Comparison of ENCODE assay signal across 9 cellular contexts in the genomic region with DNA sequence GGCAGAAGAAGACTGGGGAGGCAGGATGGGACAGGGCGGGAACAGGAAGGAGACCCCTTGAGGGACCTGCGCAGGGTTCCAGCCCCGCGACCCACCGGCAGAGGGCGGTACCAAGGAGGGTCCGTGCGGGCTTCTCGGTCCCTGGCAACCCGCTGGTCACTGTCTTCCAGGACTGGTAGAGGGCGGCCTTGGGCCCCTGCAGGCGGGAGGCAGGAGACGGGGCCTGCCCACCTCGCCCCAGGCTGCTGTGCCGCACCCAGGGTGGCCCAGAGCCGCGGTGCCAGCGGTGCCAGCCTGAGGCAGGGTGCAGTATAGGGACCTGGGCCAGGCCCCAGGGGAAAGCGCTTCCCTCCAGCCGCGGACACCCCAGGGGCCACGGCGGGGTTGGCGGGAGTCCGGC. TPM values are rescaled to one million over a fixed set of nuclear protein-coding genes. Genes with fewer than 3 reads are reported as not detected.
DNase-seq lines count a peak whose midpoint lies in the region; ATAC-seq, FAIRE-seq and TF ChIP-seq lines count a peak whose summit lies in the region.
"Had no signal": no experiment of that assay in that cellular context is flagged by ENCODE, and none has a peak within 500 bp of the region (broad histone marks: within the 10 kb centered on the region; RNA-seq: fewer than 3 reads in every experiment).

No MANE protein-coding gene starts in this region.

- no peaks in the 10 kb centered on the region for H3K9me3 ChIP-seq in esophagus squamous epithelium

- TF ChIP-seq CTCF in esophagus squamous epithelium (IDR thresholded peaks at IDR 0.05) (peak; percentile 20 to 46 (median 37)), neural crest cell (conservative IDR thresholded peaks at IDR 0.05) (peak; percentile 64)

- H3K27me3 ChIP-seq in esophagus squamous epithelium: peaks cover 0 to 12% (median 0%) of the 10 kb centered on the region in 4 donors

- H3K36me3 ChIP-seq in esophagus squamous epithelium: no peaks in the 10 kb centered on the region

- no peak overlapping the region for H3K4me3 Mint-ChIP-seq in neural crest cell

- 14 to 20% methylated on average over 1 to 14 of the region's 25 CpGs for WGBS in esophagus squamous epithelium, 2 donors

- no peaks in the 10 kb centered on the region for H3K27me3 Mint-ChIP-seq in neural crest cell (ENCODE audit: low read depth)

- intact Hi-C loops in esophagus squamous epithelium (cut with DNase I): no loop called here

- DNase-seq in activated T-cell treated with anti-CD3 and anti-CD28 coated beads for 1 hour (ENCODE audit: low read depth) (peak; percentile 47), esophagus squamous epithelium (lab: John Stamatoyannopoulos, UW) (no peak), neural crest cell (ENCODE audit: low read depth, low spot score) (peak; percentile 55), dedifferentiated amniotic fluid mesenchymal stem cell (ENCODE audit: extremely low spot score) (no peak), KG1 (lab: John Stamatoyannopoulos, UW) (no peak), H54 (ENCODE audit: insufficient read length, low spot score) (no peak)
- DNase-seq in stimulated activated naive CD8-positive, alpha-beta T cell treated with anti-CD3 and anti-CD28 coated beads, Interleukin-15, Interleukin-2, amounts not matched to agents 100 U/mL and 50 U/mL, for 24 hours: peak; percentile 79

- peaks cover 3% of the 10 kb centered on the region for H3K4me1 Mint-ChIP-seq in neural crest cell

- FAIRE-seq in H54 (lab: Jason Lieb, UNC): no peak

- no peaks in the 10 kb centered on the region for H3K9me3 Mint-ChIP-seq in neural crest cell

- peak overlapping the region in 2 of 4 donors; percentile 18 to 49 for H3K4me3 ChIP-seq in esophagus squamous epithelium

- peak; percentile 58 for ATAC-seq in GM21619 (IDR thresholded peaks at IDR 0.05; ENCODE audit: unreplicated experiment)
- peak; percentile 83 for ATAC-seq in stimulated activated naive CD8-positive, alpha-beta T cell treated with anti-CD3 and anti-CD28 coated beads, Interleukin-15, Interleukin-2, amounts not matched to agents 100 U/mL and 50 U/mL, for 24 hours

- no peaks in the 10 kb centered on the region for H3K36me3 Mint-ChIP-seq in neural crest cell (ENCODE audit: low read depth)

- peaks cover 0 to 8% (median 4%) of the 10 kb centered on the region in 3 donors for H3K4me1 ChIP-seq in esophagus squamous epithelium

- no peak overlapping the region for H3K27ac ChIP-seq in esophagus squamous epithelium

- H3K27ac Mint-ChIP-seq in neural crest cell (ENCODE audit: unreplicated experiment): no peak overlapping the region

- no peak for TF ChIP-seq POLR2A in esophagus squamous epithelium (IDR thresholded peaks at IDR 0.05)
- TF ChIP-seq POLR2A in H54 (IDR thresholded peaks at IDR 0.05; ENCODE audit: low read depth, low read length): no peak

RNA-seq across cellular contexts. Expression of a gene that starts 34.5 kb away (rescaled TPM):
- total RNA-seq in esophagus squamous epithelium: not detected
- total RNA-seq in neural crest cell: 0.21 TPM in 1 of 2 replicates, not detected in the other
- total RNA-seq: SK-MEL-5 had no signal

Comparison
In these comparisons a context has a peak if more than half of its experiments do, and no peak if none do; other contexts are left out.
1. DNase-seq: peak in activated T-cell treated with anti-CD3 and anti-CD28 coated beads for 1 hour (single experiment), neural crest cell (single experiment) and stimulated activated naive CD8-positive, alpha-beta T cell treated with anti-CD3 and anti-CD28 coated beads, Interleukin-15, Interleukin-2, amounts not matched to agents 100 U/mL and 50 U/mL, for 24 hours (single experiment); none in esophagus squamous epithelium (single experiment), dedifferentiated amniotic fluid mesenchymal stem cell (single experiment), KG1 (single experiment) and H54 (single experiment).